Comparison of ENCODE assay signal across 1 cellular context in genomic region chr10:94324609-94325233, GRCh38.
TF ChIP-seq lines count a peak whose summit lies in the region.

No MANE protein-coding gene starts in this region.

TF ChIP-seq in GM23338, 12 proteins besides CTCF, POLR2A, EP300 and RAD21 (continued from another document):
- TF ChIP-seq, protein P1, sequence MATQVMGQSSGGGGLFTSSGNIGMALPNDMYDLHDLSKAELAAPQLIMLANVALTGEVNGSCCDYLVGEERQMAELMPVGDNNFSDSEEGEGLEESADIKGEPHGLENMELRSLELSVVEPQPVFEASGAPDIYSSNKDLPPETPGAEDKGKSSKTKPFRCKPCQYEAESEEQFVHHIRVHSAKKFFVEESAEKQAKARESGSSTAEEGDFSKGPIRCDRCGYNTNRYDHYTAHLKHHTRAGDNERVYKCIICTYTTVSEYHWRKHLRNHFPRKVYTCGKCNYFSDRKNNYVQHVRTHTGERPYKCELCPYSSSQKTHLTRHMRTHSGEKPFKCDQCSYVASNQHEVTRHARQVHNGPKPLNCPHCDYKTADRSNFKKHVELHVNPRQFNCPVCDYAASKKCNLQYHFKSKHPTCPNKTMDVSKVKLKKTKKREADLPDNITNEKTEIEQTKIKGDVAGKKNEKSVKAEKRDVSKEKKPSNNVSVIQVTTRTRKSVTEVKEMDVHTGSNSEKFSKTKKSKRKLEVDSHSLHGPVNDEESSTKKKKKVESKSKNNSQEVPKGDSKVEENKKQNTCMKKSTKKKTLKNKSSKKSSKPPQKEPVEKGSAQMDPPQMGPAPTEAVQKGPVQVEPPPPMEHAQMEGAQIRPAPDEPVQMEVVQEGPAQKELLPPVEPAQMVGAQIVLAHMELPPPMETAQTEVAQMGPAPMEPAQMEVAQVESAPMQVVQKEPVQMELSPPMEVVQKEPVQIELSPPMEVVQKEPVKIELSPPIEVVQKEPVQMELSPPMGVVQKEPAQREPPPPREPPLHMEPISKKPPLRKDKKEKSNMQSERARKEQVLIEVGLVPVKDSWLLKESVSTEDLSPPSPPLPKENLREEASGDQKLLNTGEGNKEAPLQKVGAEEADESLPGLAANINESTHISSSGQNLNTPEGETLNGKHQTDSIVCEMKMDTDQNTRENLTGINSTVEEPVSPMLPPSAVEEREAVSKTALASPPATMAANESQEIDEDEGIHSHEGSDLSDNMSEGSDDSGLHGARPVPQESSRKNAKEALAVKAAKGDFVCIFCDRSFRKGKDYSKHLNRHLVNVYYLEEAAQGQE (IDR thresholded peaks at IDR 0.05; ENCODE audit: unreplicated experiment), result no peak
- TF ChIP-seq EZH2phosphoT487 (IDR thresholded peaks at IDR 0.05; ENCODE audit: unreplicated experiment), result no peak
- no peak for TF ChIP-seq JUNB (IDR thresholded peaks at IDR 0.05; ENCODE audit: unreplicated experiment)
- TF ChIP-seq ZNF331 (CRISPR knock-in tag; IDR thresholded peaks at IDR 0.05; ENCODE audit: low read depth), result no peak
- TF ChIP-seq ZNF462 (CRISPR knock-in tag; IDR thresholded peaks at IDR 0.05), result no peak
